Comparison of ENCODE assay signal across 19 cellular contexts in the genomic region with DNA sequence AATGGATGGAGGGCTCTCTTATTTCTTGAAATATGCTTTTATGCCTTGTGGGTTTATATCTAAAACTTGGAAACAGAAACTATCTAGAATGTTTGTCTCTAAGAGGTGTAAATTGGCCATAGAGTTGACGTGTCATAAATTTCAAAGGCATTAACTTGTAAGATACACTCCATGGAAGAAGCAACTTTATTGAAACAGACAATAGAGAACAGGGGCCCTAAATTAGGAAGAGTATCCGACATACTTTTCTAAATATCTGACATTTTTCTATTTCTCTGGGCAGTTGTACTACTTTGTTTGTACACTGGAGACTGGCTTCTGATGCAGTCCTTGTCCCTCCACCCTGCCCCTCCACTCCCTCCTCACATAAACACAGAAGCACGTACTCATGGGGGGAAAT.
"Had no signal": no experiment of that assay in that cellular context is flagged by ENCODE, and none has a peak within 500 bp of the region (broad histone marks: within the 10 kb centered on the region; RNA-seq: fewer than 3 reads in every experiment).

No MANE protein-coding gene starts in this region.

- H3K9me3 ChIP-seq: SK-N-SH had no signal

- H3K4me2 ChIP-seq: KMS-11, SK-N-SH had no signal

- DNase-seq: Kasumi-1, MM.1S, NCI-H1092 treated with DMSO at 0.1 percent for 48 hours, NCI-H1436, NCI-H187, NCI-H2029, NCI-H2081 treated with DMSO at 0.1 percent for 48 hours, NCI-H2171, NCI-H226, NCI-H446, NCI-H510A, NCI-H524 treated with DMSO at 0.1 percent for 48 hours, NCI-H69, NCI-H774, RPMI8226, SHP77, SK-N-SH had no signal

- H3K9ac ChIP-seq: KMS-11, SK-N-SH had no signal

- FAIRE-seq: RCC 7860 had no signal

- H3K27ac ChIP-seq: KMS-11 had no signal
